In the genomic region with DNA sequence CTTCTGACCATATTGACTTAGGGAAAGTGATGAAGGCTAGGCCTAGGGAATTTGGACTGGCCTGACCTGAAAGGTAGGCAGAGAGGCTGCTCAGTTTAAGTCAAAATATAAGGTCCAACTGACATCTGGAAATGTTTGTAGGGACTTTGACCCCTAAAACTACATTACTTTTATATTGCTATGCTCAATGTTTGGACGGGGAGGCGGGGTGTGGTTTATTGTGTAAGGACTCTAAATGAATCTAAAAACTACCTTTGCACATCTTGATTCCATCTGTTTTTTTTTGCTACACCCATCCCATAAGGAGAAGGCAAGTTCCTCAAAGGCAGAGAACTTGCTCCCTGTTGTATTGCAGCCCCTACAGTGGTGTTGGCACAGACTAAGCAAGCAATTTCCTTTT, we compare ENCODE assay signal across 14 cellular contexts.
DNase-seq lines count a peak whose midpoint lies in the region; ATAC-seq, FAIRE-seq and TF ChIP-seq lines count a peak whose summit lies in the region.
"Had no signal": no experiment of that assay in that cellular context is flagged by ENCODE, and none has a peak within 500 bp of the region (broad histone marks: within the 10 kb centered on the region; RNA-seq: fewer than 3 reads in every experiment).

No MANE protein-coding gene starts in this region.

- no peaks in the 10 kb centered on the region for H3K79me2 ChIP-seq in astrocyte (ENCODE audit: insufficient read depth, low read length)

- peak; percentile 48 to 57 for DNase-seq in NCI-H526 (lab: John Stamatoyannopoulos, UW)
- DNase-seq in astrocyte (ENCODE audit: low read depth): no peak
- DNase-seq in left colon: peak; percentile 73 to 84
- DNase-seq in transverse colon: peak; percentile 69
- no peak for DNase-seq in activated T-helper 1 cell treated with anti-CD3 and anti-CD28 coated beads, Interleukin-12 subunit alpha, Interleukin-12 subunit beta, Interleukin-2, Interleukin-4 antibody, amounts not matched to agents 30 ng/mL and 10 ng/mL and 1 ng/mL, durations not matched to agents 14 hours and 24 hours and 36 hours (ENCODE audit: low spot score)
- no peak for DNase-seq in WERI-Rb-1
- no peak for DNase-seq in middle frontal gyrus (ENCODE audit: extremely low spot score, low spot score)
- DNase-seq: CD8-positive, alpha-beta T cell; DMS53; GF-D8; IMR-90 had no signal

- TF ChIP-seq CTCF in astrocyte (IDR thresholded peaks at IDR 0.05; ENCODE audit: insufficient read depth, low read depth, low read length) (no peak), transverse colon (IDR thresholded peaks at IDR 0.05) (no peak), WERI-Rb-1 (IDR thresholded peaks at IDR 0.05; ENCODE audit: low read depth, low read length) (no peak)

- H3K9ac ChIP-seq in astrocyte (ENCODE audit: low read length): no peak overlapping the region

- no peaks in the 10 kb centered on the region for H3K36me3 ChIP-seq in astrocyte (ENCODE audit: insufficient read depth, low read length)
- no peaks in the 10 kb centered on the region for H3K36me3 ChIP-seq in transverse colon
- H3K36me3 ChIP-seq in WERI-Rb-1: no peaks in the 10 kb centered on the region

- FAIRE-seq in astrocyte (lab: Jason Lieb, UNC): no peak
- FAIRE-seq: A549, GM19239 had no signal

- no peak overlapping the region for H3K27ac ChIP-seq in astrocyte (ENCODE audit: low read depth, low read length)
- peak overlapping the region; percentile 50 to 71 (median 60) for H3K27ac ChIP-seq in transverse colon
- H3K27ac ChIP-seq in WERI-Rb-1: no peak overlapping the region
- H3K27ac ChIP-seq: A549 had no signal

- H3K4me3 ChIP-seq in astrocyte (ENCODE audit: insufficient read depth, low read depth, low read length) (no peak overlapping the region), transverse colon (no peak overlapping the region), WERI-Rb-1 (ENCODE audit: low read depth, low read length) (no peak overlapping the region)
- H3K4me3 ChIP-seq: A549 had no signal

- peak; percentile 96 for ATAC-seq in left colon
- ATAC-seq: A549; CD8-positive, alpha-beta T cell had no signal

- H2AFZ ChIP-seq in astrocyte (ENCODE audit: low read depth, low read length): no peak overlapping the region

- H3K4me3 Mint-ChIP-seq in astrocyte (ENCODE audit: unreplicated experiment): no peak overlapping the region
- no peak overlapping the region for H3K4me3 Mint-ChIP-seq in activated T-helper 1 cell treated with anti-CD3 and anti-CD28 coated beads, Interleukin-12 subunit alpha, Interleukin-12 subunit beta, Interleukin-2, Interleukin-4 antibody, amounts not matched to agents 30 ng/mL and 10 ng/mL and 1 ng/mL, durations not matched to agents 14 hours and 24 hours and 36 hours
- H3K4me3 Mint-ChIP-seq: CD14-positive monocyte; CD8-positive, alpha-beta T cell had no signal

- H3K4me1 Mint-ChIP-seq in astrocyte (ENCODE audit: low read depth, unreplicated experiment): peaks cover 5% of the 10 kb centered on the region
- no peaks in the 10 kb centered on the region for H3K4me1 Mint-ChIP-seq in activated T-helper 1 cell treated with anti-CD3 and anti-CD28 coated beads, Interleukin-12 subunit alpha, Interleukin-12 subunit beta, Interleukin-2, Interleukin-4 antibody, amounts not matched to agents 30 ng/mL and 10 ng/mL and 1 ng/mL, durations not matched to agents 14 hours and 24 hours and 36 hours (ENCODE audit: low read depth)

- no peak for TF ChIP-seq POLR2A in transverse colon (IDR thresholded peaks at IDR 0.05)

- no peak for TF ChIP-seq EP300 in transverse colon (IDR thresholded peaks at IDR 0.05; ENCODE audit: low read depth)

- H3K27me3 ChIP-seq in astrocyte (ENCODE audit: insufficient read depth, low read length) (no peaks in the 10 kb centered on the region), transverse colon (no peaks in the 10 kb centered on the region), WERI-Rb-1 (ENCODE audit: insufficient read depth, low read depth, severe bottlenecking) (no peaks in the 10 kb centered on the region)

- H3K27me3 Mint-ChIP-seq in astrocyte (ENCODE audit: low read depth, unreplicated experiment): no peaks in the 10 kb centered on the region
- peaks cover 11% of the 10 kb centered on the region for H3K27me3 Mint-ChIP-seq in activated T-helper 1 cell treated with anti-CD3 and anti-CD28 coated beads, Interleukin-12 subunit alpha, Interleukin-12 subunit beta, Interleukin-2, Interleukin-4 antibody, amounts not matched to agents 30 ng/mL and 10 ng/mL and 1 ng/mL, durations not matched to agents 14 hours and 24 hours and 36 hours (ENCODE audit: insufficient read depth)

- H3K36me3 Mint-ChIP-seq in astrocyte (ENCODE audit: low read depth, unreplicated experiment): no peaks in the 10 kb centered on the region
- no peaks in the 10 kb centered on the region for H3K36me3 Mint-ChIP-seq in activated T-helper 1 cell treated with anti-CD3 and anti-CD28 coated beads, Interleukin-12 subunit alpha, Interleukin-12 subunit beta, Interleukin-2, Interleukin-4 antibody, amounts not matched to agents 30 ng/mL and 10 ng/mL and 1 ng/mL, durations not matched to agents 14 hours and 24 hours and 36 hours (ENCODE audit: low read depth)
- H3K36me3 Mint-ChIP-seq: CD8-positive, alpha-beta T cell had no signal

- no peak overlapping the region for H3K4me2 ChIP-seq in astrocyte (ENCODE audit: low read length)
- H3K4me2 ChIP-seq: A549 had no signal

- intact Hi-C loops in left colon (cut with DNase I, micrococcal nuclease) (no loop called here), transverse colon (cut with DNase I; ENCODE audit: low total_unique reads) (no loop called here)
- intact Hi-C loops in activated T-helper 1 cell treated with anti-CD3 and anti-CD28 coated beads, Interleukin-12 subunit alpha, Interleukin-12 subunit beta, Interleukin-2, Interleukin-4 antibody, amounts not matched to agents 30 ng/mL and 10 ng/mL and 1 ng/mL, durations not matched to agents 14 hours and 24 hours and 36 hours (cut with micrococcal nuclease): no loop called here

- in situ Hi-C loops in transverse colon (cut with MboI; ENCODE audit: low pct_ligation_motif_present in 1 of 4, low pct_unique_long_range_greater_than_20kb in 1 of 4, low sequenced_read_pairs in 3 of 4): no loop called here

- H3K4me1 ChIP-seq in astrocyte (ENCODE audit: insufficient read depth, low read length) (no peaks in the 10 kb centered on the region), transverse colon (peaks cover 0 to 27% (median 13%) of the 10 kb centered on the region in 4 donors)
- H3K4me1 ChIP-seq: A549 had no signal

- H3K9me3 Mint-ChIP-seq in astrocyte (ENCODE audit: unreplicated experiment): no peaks in the 10 kb centered on the region
- H3K9me3 Mint-ChIP-seq in activated T-helper 1 cell treated with anti-CD3 and anti-CD28 coated beads, Interleukin-12 subunit alpha, Interleukin-12 subunit beta, Interleukin-2, Interleukin-4 antibody, amounts not matched to agents 30 ng/mL and 10 ng/mL and 1 ng/mL, durations not matched to agents 14 hours and 24 hours and 36 hours: no peaks in the 10 kb centered on the region
- H3K9me3 Mint-ChIP-seq: CD8-positive, alpha-beta T cell had no signal

- 37 to 47% methylated on average over 2 of the region's 2 CpGs for WGBS in transverse colon (ENCODE audit: low coverage in 1 of 2), 2 donors

- peak overlapping the region; percentile 27 for H3K27ac Mint-ChIP-seq in astrocyte (ENCODE audit: unreplicated experiment)
- no peak overlapping the region for H3K27ac Mint-ChIP-seq in activated T-helper 1 cell treated with anti-CD3 and anti-CD28 coated beads, Interleukin-12 subunit alpha, Interleukin-12 subunit beta, Interleukin-2, Interleukin-4 antibody, amounts not matched to agents 30 ng/mL and 10 ng/mL and 1 ng/mL, durations not matched to agents 14 hours and 24 hours and 36 hours
- H3K27ac Mint-ChIP-seq: CD14-positive monocyte; CD8-positive, alpha-beta T cell had no signal

- no peaks in the 10 kb centered on the region for H4K20me1 ChIP-seq in astrocyte (ENCODE audit: insufficient read depth, low read length)

- H3K9me3 ChIP-seq in astrocyte (ENCODE audit: insufficient read depth, low read depth, low read length): no peaks in the 10 kb centered on the region
- H3K9me3 ChIP-seq in transverse colon: no peaks in the 10 kb centered on the region
- no peaks in the 10 kb centered on the region for H3K9me3 ChIP-seq in WERI-Rb-1 (ENCODE audit: severe bottlenecking)
- H3K9me3 ChIP-seq: A549 had no signal

Comparison
In these comparisons a context has a peak if more than half of its experiments do, and no peak if none do; other contexts are left out.
1. DNase-seq: peak in NCI-H526 (2 of 2), left colon (2 of 2) and transverse colon (single experiment); none in astrocyte (single experiment), activated T-helper 1 cell treated with anti-CD3 and anti-CD28 coated beads, Interleukin-12 subunit alpha, Interleukin-12 subunit beta, Interleukin-2, Interleukin-4 antibody, amounts not matched to agents 30 ng/mL and 10 ng/mL and 1 ng/mL, durations not matched to agents 14 hours and 24 hours and 36 hours (single experiment), WERI-Rb-1 (single experiment) and middle frontal gyrus (single experiment).
2. H3K27ac ChIP-seq: peak in transverse colon (4 of 4); none in astrocyte (single experiment) and WERI-Rb-1 (single experiment).